Comparison of ENCODE assay signal across 1 cellular context in the genomic region with DNA sequence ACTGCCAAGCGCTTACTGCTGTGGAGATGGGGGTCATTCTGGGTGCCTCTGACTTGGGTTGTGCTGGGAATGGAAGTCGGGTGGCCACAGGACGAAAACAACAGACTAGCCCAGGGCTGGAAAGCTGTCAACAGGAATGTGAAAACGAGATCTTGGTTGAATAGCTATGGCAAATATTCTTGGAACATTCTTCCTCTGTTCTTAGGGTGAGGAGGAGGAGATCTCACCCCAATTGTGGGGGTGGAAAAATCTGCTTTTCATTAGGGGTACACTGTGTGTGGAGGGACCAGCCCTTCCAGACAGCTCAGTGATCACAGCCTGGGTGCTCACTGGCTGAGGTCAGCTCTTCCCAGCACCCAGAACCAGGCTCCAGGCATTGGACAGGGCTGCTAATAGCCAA.
TF ChIP-seq lines count a peak whose summit lies in the region.

No MANE protein-coding gene starts in this region.

TF ChIP-seq in SK-N-SH, 30 proteins besides CTCF, POLR2A, EP300 and RAD21:
- peak; percentile 48 for TF ChIP-seq TCF12 (IDR thresholded peaks at IDR 0.05)
- TF ChIP-seq, protein P1, sequence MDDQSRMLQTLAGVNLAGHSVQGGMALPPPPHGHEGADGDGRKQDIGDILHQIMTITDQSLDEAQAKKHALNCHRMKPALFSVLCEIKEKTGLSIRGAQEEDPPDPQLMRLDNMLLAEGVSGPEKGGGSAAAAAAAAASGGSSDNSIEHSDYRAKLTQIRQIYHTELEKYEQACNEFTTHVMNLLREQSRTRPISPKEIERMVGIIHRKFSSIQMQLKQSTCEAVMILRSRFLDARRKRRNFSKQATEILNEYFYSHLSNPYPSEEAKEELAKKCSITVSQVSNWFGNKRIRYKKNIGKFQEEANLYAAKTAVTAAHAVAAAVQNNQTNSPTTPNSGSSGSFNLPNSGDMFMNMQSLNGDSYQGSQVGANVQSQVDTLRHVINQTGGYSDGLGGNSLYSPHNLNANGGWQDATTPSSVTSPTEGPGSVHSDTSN (IDR thresholded peaks at IDR 0.05) = no peak
